Comparison of ENCODE assay signal across 8 cellular contexts in genomic region chr18:2541925-2542563, GRCh38. TPM values are rescaled to one million over a fixed set of nuclear protein-coding genes. Genes with fewer than 3 reads are reported as not detected.
DNase-seq lines count a peak whose midpoint lies in the region; ATAC-seq and TF ChIP-seq lines count a peak whose summit lies in the region.
"Not testable (repeated sequence)": the region's sequence is repeated elsewhere in the genome, so short reads cannot be mapped to it uniquely, and the experiment has no call there.

No MANE protein-coding gene starts in this region.

- not testable (repeated sequence) for H3K4me3 Mint-ChIP-seq in endothelial cell (ENCODE audit: unreplicated experiment)

- H3K4me1 Mint-ChIP-seq in endothelial cell (ENCODE audit: unreplicated experiment) = not testable (repeated sequence)

- TF ChIP-seq EP300 in tibial nerve (IDR thresholded peaks at IDR 0.05) = not testable (repeated sequence)

- TF ChIP-seq POLR2A in right lobe of liver (IDR thresholded peaks at IDR 0.05); tibial nerve (IDR thresholded peaks at IDR 0.05): not testable (repeated sequence)

- DNase-seq in DMS53 treated with DMSO at 0.1 percent for 48 hours (lab: John Stamatoyannopoulos, UW; ENCODE audit: unreplicated experiment) (peak; percentile 81), NCI-H2196 (lab: John Stamatoyannopoulos, UW; ENCODE audit: unreplicated experiment) (peak; percentile 31), SW480 (ENCODE audit: low spot score) (peak; percentile 58)
- DNase-seq in endothelial cell (ENCODE audit: low spot score); right lobe of liver; tibial nerve (ENCODE audit: low spot score in 2 of 2): not testable (repeated sequence)

- not testable (repeated sequence) for H3K27me3 ChIP-seq in right lobe of liver, tibial nerve

- intact Hi-C loops in right lobe of liver (cut with DNase I) = not testable (repeated sequence)

- not testable (repeated sequence) for H3K36me3 ChIP-seq in right lobe of liver
- H3K36me3 ChIP-seq in tibial nerve = peaks cover 0 to 15% (median 0%) of the 10 kb centered on the region in 3 donors

- not testable (repeated sequence) for H3K27ac ChIP-seq in right lobe of liver, tibial nerve

- H3K27me3 Mint-ChIP-seq in endothelial cell (ENCODE audit: unreplicated experiment) = not testable (repeated sequence)

- ATAC-seq in GM19372 (IDR thresholded peaks at IDR 0.05; ENCODE audit: low read depth, unreplicated experiment) (peak; percentile 77), HG03432 (IDR thresholded peaks at IDR 0.05; ENCODE audit: unreplicated experiment) (peak; percentile 75), right lobe of liver (peak; percentile 56 to 66 (median 61))

- not testable (repeated sequence) for H3K9me3 ChIP-seq in right lobe of liver, tibial nerve

- not testable (repeated sequence) for H3K9me3 Mint-ChIP-seq in endothelial cell (ENCODE audit: unreplicated experiment)

- H3K36me3 Mint-ChIP-seq in endothelial cell (ENCODE audit: low read depth, unreplicated experiment) = not testable (repeated sequence)

- H3K4me3 ChIP-seq in right lobe of liver, tibial nerve: not testable (repeated sequence)

- TF ChIP-seq CTCF in endothelial cell (IDR thresholded peaks at IDR 0.05; ENCODE audit: unreplicated experiment) = peak; percentile 44
- TF ChIP-seq CTCF in right lobe of liver (IDR thresholded peaks at IDR 0.05) = peak; percentile 45 to 62 (median 60)
- peak; percentile 37 to 70 (median 52) for TF ChIP-seq CTCF in tibial nerve (IDR thresholded peaks at IDR 0.05)

- WGBS in right lobe of liver (ENCODE audit: insufficient coverage, low coverage, low lambda C conversion rate, missing lambda C conversion rate) = 20% methylated on average over 1 of the region's 3 CpGs
- WGBS in tibial nerve, 2 donors = 8 to 22% methylated on average over 3 of the region's 3 CpGs

- H3K27ac Mint-ChIP-seq in endothelial cell (ENCODE audit: unreplicated experiment) = not testable (repeated sequence)

- H3K4me1 ChIP-seq in right lobe of liver = not testable (repeated sequence)
- peaks cover 0 to 21% (median 5%) of the 10 kb centered on the region in 4 donors for H3K4me1 ChIP-seq in tibial nerve

RNA-seq across cellular contexts. Expression of gene METTL4, which starts 29.3 kb away (rescaled TPM):
- 13.8 TPM for total RNA-seq in endothelial cell (ENCODE audit: unreplicated experiment)
- total RNA-seq in right lobe of liver = 1 to 10 TPM; 3.2 to 4.9 (median 3.3) TPM
- 10 to 100 TPM in 2 of 4 donors, 1 to 10 TPM in 2; 6.9 to 11.5 (median 9.2) TPM for total RNA-seq in tibial nerve

RNA-seq across cellular contexts. Expression of gene NDC80, which starts 29.3 kb away (rescaled TPM):
- total RNA-seq in endothelial cell (ENCODE audit: unreplicated experiment) (8.6 TPM), right lobe of liver (1 to 10 TPM in 2 of 6 experiments, under 1 TPM in 3, not detected in 1; 0.34 to 1.6 (median 0.55) TPM), tibial nerve (1 to 10 TPM in 3 of 4 donors, under 1 TPM in 1; 0.63 to 3.7 (median 1.4) TPM)
